ENCODE assay signal across 8 cellular contexts in genomic region chr6:29964904-29965872, GRCh38. TPM values are rescaled to one million over a fixed set of nuclear protein-coding genes. Genes with fewer than 3 reads are reported as not detected.
A peak's percentile ranks its signal among the peaks of the same experiment; 100 is the strongest.
DNase-seq lines count a peak whose midpoint lies in the region; ATAC-seq and TF ChIP-seq lines count a peak whose summit lies in the region.

No MANE protein-coding gene starts in this region.

- H3K27ac Mint-ChIP-seq in GM23338 (peak overlapping the region; percentile 98), neural progenitor cell (peak overlapping the region; percentile 84)

- H3K4me3 ChIP-seq in GM23338 (peak overlapping the region; percentile 50), LNCaP clone FGC (ENCODE audit: low read depth, low read length) (peak overlapping the region; percentile 29), fibroblast of villous mesenchyme (ENCODE audit: low read depth, low read length) (peak overlapping the region; percentile 69), neural progenitor cell (peak overlapping the region; percentile 26)

- H3K27ac ChIP-seq in GM23338 (ENCODE audit: low read depth) (peak overlapping the region; percentile 94), neural progenitor cell (peak overlapping the region; percentile 65), temporal lobe (ENCODE audit: low read depth, low read length) (peak overlapping the region; percentile 89)

- TF ChIP-seq CTCF in GM23338 (conservative IDR thresholded peaks at IDR 0.05; ENCODE audit: low read depth in 2 of 2): no peak
- TF ChIP-seq CTCF in LNCaP clone FGC (IDR thresholded peaks at IDR 0.05; ENCODE audit: control insufficient read depth, extremely low read depth, insufficient read depth): no peak
- no peak for TF ChIP-seq CTCF in fibroblast of villous mesenchyme (IDR thresholded peaks at IDR 0.05; ENCODE audit: insufficient read depth, low read depth, low read length)
- no peak for TF ChIP-seq CTCF in neural progenitor cell (IDR thresholded peaks at IDR 0.05)

- peak; percentile 93 for ATAC-seq in GM23338

- peak; percentile 94 for DNase-seq in Daoy (ENCODE audit: low read depth)
- peak; percentile 89 for DNase-seq in GM23338 (ENCODE audit: low spot score)
- DNase-seq in LNCaP clone FGC (ENCODE audit: low read depth): peak; percentile 72
- peak; percentile 38 for DNase-seq in activated gamma-delta T cell (lab: John Stamatoyannopoulos, UW)
- DNase-seq in fibroblast of villous mesenchyme (ENCODE audit: low read depth): peak; percentile 91
- peak; percentile 81 for DNase-seq in neural progenitor cell (ENCODE audit: low spot score)

- H3K9ac ChIP-seq in neural progenitor cell: no peak overlapping the region

- no peaks in the 10 kb centered on the region for H4K20me1 ChIP-seq in GM23338 (replicated peaks; ENCODE audit: insufficient read depth)
- H4K20me1 ChIP-seq in neural progenitor cell (ENCODE audit: low read depth): no peaks in the 10 kb centered on the region

- H3F3A ChIP-seq in GM23338 (replicated peaks; ENCODE audit: low read depth) (peaks cover 4% of the 10 kb centered on the region; the same call in 1 of the 2 replicates), neural progenitor cell (ENCODE audit: low read depth) (peaks cover 34% of the 10 kb centered on the region)

- no peaks in the 10 kb centered on the region for H3K9me3 ChIP-seq in neural progenitor cell (ENCODE audit: low read depth)

- H3K4me1 Mint-ChIP-seq in GM23338 (peaks cover 55% of the 10 kb centered on the region), neural progenitor cell (peaks cover 42% of the 10 kb centered on the region)

- no peaks in the 10 kb centered on the region for H3K79me2 ChIP-seq in GM23338 (replicated peaks; ENCODE audit: insufficient read depth)
- no peaks in the 10 kb centered on the region for H3K79me2 ChIP-seq in neural progenitor cell (ENCODE audit: low read depth)

- H3K27me3 Mint-ChIP-seq in GM23338 (ENCODE audit: insufficient read depth, low read depth, poor library complexity) (peaks cover 7% of the 10 kb centered on the region), neural progenitor cell (ENCODE audit: insufficient read depth, low read depth) (no peaks in the 10 kb centered on the region)

- TF ChIP-seq POLR2A in Raji (IDR thresholded peaks at IDR 0.05; ENCODE audit: insufficient read depth, low read depth, low read length): peak; percentile 78

- H3K36me3 ChIP-seq in GM23338 (ENCODE audit: insufficient read depth) (no peaks in the 10 kb centered on the region), neural progenitor cell (no peaks in the 10 kb centered on the region)

- H3K4me1 ChIP-seq in GM23338 (ENCODE audit: insufficient read depth) (peaks cover 40% of the 10 kb centered on the region), neural progenitor cell (peaks cover 39% of the 10 kb centered on the region)

- peak overlapping the region; percentile 75 for H3K4me3 Mint-ChIP-seq in GM23338
- H3K4me3 Mint-ChIP-seq in neural progenitor cell: peak overlapping the region; percentile 73

- no peaks in the 10 kb centered on the region; the same call in 2 of the 3 replicates for H3K36me3 Mint-ChIP-seq in GM23338 (ENCODE audit: low read depth)
- H3K36me3 Mint-ChIP-seq in neural progenitor cell: no peaks in the 10 kb centered on the region

- H3K27me3 ChIP-seq in GM23338 (ENCODE audit: insufficient read depth) (no peaks in the 10 kb centered on the region), neural progenitor cell (no peaks in the 10 kb centered on the region)

- H3K9me3 Mint-ChIP-seq in GM23338 (no peaks in the 10 kb centered on the region; the same call in 2 of the 3 replicates), neural progenitor cell (no peaks in the 10 kb centered on the region)

- H3K9me2 ChIP-seq in GM23338 (ENCODE audit: insufficient read depth): no peaks in the 10 kb centered on the region

- H2AFZ ChIP-seq in GM23338 (no peak overlapping the region), neural progenitor cell (replicated peaks) (peak overlapping the region; percentile 30)

- H3K4me2 ChIP-seq in GM23338: peak overlapping the region; percentile 72
- peak overlapping the region; percentile 68 for H3K4me2 ChIP-seq in neural progenitor cell

TF ChIP-seq in GM23338, 12 proteins besides CTCF, POLR2A, EP300 and RAD21:
- no peak for TF ChIP-seq EZH2 (IDR thresholded peaks at IDR 0.05; ENCODE audit: low read depth, unreplicated experiment)
- no peak for TF ChIP-seq ZNF462 (CRISPR knock-in tag; IDR thresholded peaks at IDR 0.05)
- TF ChIP-seq NANOG (IDR thresholded peaks at IDR 0.05; ENCODE audit: borderline replicate concordance): no peak
- TF ChIP-seq POLR2AphosphoS5 (IDR thresholded peaks at IDR 0.05; ENCODE audit: low read depth): peak; percentile 37; the same call in 1 of the 2 replicates
- TF ChIP-seq, protein P1, sequence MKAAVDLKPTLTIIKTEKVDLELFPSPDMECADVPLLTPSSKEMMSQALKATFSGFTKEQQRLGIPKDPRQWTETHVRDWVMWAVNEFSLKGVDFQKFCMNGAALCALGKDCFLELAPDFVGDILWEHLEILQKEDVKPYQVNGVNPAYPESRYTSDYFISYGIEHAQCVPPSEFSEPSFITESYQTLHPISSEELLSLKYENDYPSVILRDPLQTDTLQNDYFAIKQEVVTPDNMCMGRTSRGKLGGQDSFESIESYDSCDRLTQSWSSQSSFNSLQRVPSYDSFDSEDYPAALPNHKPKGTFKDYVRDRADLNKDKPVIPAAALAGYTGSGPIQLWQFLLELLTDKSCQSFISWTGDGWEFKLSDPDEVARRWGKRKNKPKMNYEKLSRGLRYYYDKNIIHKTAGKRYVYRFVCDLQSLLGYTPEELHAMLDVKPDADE (IDR thresholded peaks at IDR 0.05): peak; percentile 86
- no peak for TF ChIP-seq JUNB (IDR thresholded peaks at IDR 0.05; ENCODE audit: unreplicated experiment)

RNA-seq across cellular contexts. Expression of gene HLA-A, which starts 22.9 kb away (rescaled TPM):
- 321 and 324 TPM in 2 replicates for total RNA-seq in Daoy (2014; rRNA removed; shearing (Covaris generic))
- 173 and 203 TPM in 2 replicates for total RNA-seq in GM23338 (2014; rRNA removed; shearing (Covaris generic))
- polyA plus RNA-seq in GM23338 (2016; fragmentation: Nextera tagmentation; extraction: Ambion mirVana): 170 and 180 TPM in 2 replicates
- total RNA-seq in fibroblast of villous mesenchyme: 325 and 421 TPM in 2 replicates
- 107 and 278 TPM in 2 replicates for total RNA-seq in neural progenitor cell (ENCODE audit: low replicate concordance)
- 43.5 TPM for total RNA-seq in temporal lobe

Comparison
In these comparisons a context has a peak if more than half of its experiments do, and no peak if none do; other contexts are left out.
1. Peak in every context shown above with its lines: DNase-seq, ATAC-seq, H3K4me3 ChIP-seq and H3K27ac ChIP-seq.
2. DNase-seq: peak in every context shown above with its lines; median percentile 94 in Daoy; 91 in fibroblast of villous mesenchyme; 89 in GM23338; 81 in neural progenitor cell; 72 in LNCaP clone FGC; 38 in activated gamma-delta T cell.